11 cellular contexts compared by ENCODE assay signal in the genomic region with DNA sequence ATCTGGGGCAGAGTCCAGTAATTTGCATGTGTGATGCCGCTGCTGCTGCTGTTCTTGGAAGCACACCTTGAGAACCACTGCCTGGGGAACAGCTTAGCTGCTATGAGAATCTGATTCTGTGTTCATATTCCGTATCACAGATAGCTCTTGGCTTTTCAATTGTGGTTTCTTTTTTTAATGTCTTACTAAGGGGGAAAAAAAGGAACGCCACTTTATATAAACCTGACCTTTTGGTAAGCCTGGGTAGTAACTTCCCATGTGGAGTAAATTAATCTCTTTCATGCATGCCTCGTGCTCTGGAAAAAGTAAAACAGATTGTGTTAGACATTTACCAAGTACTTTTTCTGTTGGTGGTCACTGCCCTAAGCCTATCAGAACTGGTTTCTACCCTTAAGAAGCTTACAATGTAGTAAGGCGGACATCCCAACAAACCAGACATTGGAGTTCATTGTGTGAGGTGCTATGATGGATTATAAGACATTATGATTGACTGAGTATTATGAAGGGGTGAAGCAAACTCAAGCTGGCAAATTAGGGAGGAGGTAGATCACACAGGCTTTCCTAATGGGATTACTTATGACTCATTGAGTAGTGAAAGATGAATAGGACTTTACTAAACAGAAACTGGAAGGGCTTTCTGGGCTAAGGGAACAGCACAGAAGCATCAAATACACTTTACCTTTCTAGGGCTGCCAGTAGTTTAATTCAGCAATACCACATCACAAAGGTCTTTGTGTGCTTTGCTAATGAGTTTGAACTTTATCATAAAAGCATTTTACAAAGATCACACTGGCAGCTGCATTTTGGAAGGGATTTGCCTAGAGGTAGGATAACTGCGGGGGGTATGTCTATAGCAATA.
DNase-seq lines count a peak whose midpoint lies in the region; ATAC-seq, FAIRE-seq and TF ChIP-seq lines count a peak whose summit lies in the region.
"Had no signal": no experiment of that assay in that cellular context is flagged by ENCODE, and none has a peak within 500 bp of the region (broad histone marks: within the 10 kb centered on the region; RNA-seq: fewer than 3 reads in every experiment).

No MANE protein-coding gene starts in this region.

- no peak for TF ChIP-seq CTCF in D721Med (IDR thresholded peaks at IDR 0.05; ENCODE audit: insufficient read depth, missing control alignments)
- no peak for TF ChIP-seq CTCF in MCF 10A (IDR thresholded peaks at IDR 0.05; ENCODE audit: unreplicated experiment)
- TF ChIP-seq CTCF in neural crest cell (conservative IDR thresholded peaks at IDR 0.05) = no peak

- H3K27ac Mint-ChIP-seq in MCF 10A (ENCODE audit: low read depth, unreplicated experiment) (peak overlapping the region; percentile 25), neural crest cell (ENCODE audit: unreplicated experiment) (peak overlapping the region; percentile 17), immature natural killer cell (peak overlapping the region in 1 of 6 donors; percentile 7)

- no peaks in the 10 kb centered on the region for H3K36me3 Mint-ChIP-seq in MCF 10A (ENCODE audit: insufficient read depth, unreplicated experiment)
- H3K36me3 Mint-ChIP-seq in neural crest cell (ENCODE audit: low read depth) = no peaks in the 10 kb centered on the region
- H3K36me3 Mint-ChIP-seq in immature natural killer cell = peaks cover 0 to 6% (median 0%) of the 10 kb centered on the region in 3 donors

- peak; percentile 92 for FAIRE-seq in D721Med (lab: Jason Lieb, UNC)

- CTCF ChIA-PET in MCF 10A (lab: Yijun Ruan, JAX) = interaction anchor here (0.6 to 3.8 kb wide), 6 partner anchors 14 to 198 kb away, joined by 3 to 28 read pairs (median 7); a partner anchor contains a TSS

- H3K9me3 Mint-ChIP-seq in MCF 10A (ENCODE audit: unreplicated experiment) (no peaks in the 10 kb centered on the region), neural crest cell (no peaks in the 10 kb centered on the region), immature natural killer cell (no peaks in the 10 kb centered on the region)

- peaks cover 35% of the 10 kb centered on the region for H3K4me1 Mint-ChIP-seq in MCF 10A (ENCODE audit: insufficient read depth, unreplicated experiment)
- peaks cover 38% of the 10 kb centered on the region for H3K4me1 Mint-ChIP-seq in neural crest cell
- peaks cover 13 to 30% of the 10 kb centered on the region in 2 donors for H3K4me1 Mint-ChIP-seq in immature natural killer cell

- no peak for ATAC-seq in HG03460 (IDR thresholded peaks at IDR 0.05; ENCODE audit: unreplicated experiment)

- no peak overlapping the region for H3K4me3 Mint-ChIP-seq in MCF 10A (ENCODE audit: unreplicated experiment)
- no peak overlapping the region for H3K4me3 Mint-ChIP-seq in neural crest cell
- H3K4me3 Mint-ChIP-seq in immature natural killer cell = no peak overlapping the region

- no TSS peak for BruUV-seq in MCF 10A (replicated peaks; lab: Mats Ljungman, UMichigan)

- POLR2A ChIA-PET in MCF 10A (lab: Yijun Ruan, JAX) = interaction anchor here (0.5 to 4.4 kb wide), 15 partner anchors 13 to 223 kb away, joined by 3 to 32 read pairs (median 4); a partner anchor contains a TSS

- intact Hi-C loops in MCF 10A (cut with micrococcal nuclease) = no loop called here

- DNase-seq in D721Med (ENCODE audit: insufficient read length, low spot score) (no peak), NCI-H526 (lab: John Stamatoyannopoulos, UW) (peak; percentile 57 to 82), MCF 10A (ENCODE audit: unreplicated experiment) (peak; percentile 57), neural crest cell (ENCODE audit: low read depth, low spot score) (no peak), erythroblast (lab: John Stamatoyannopoulos, UW) (no peak), immature natural killer cell (no peak), AG08396 (ENCODE audit: low spot score) (no peak)
- DNase-seq: GDM1, NCI-H1694 treated with DMSO at 0.1 percent for 48 hours, upper lobe of left lung had no signal

- no peaks in the 10 kb centered on the region for H3K27me3 Mint-ChIP-seq in MCF 10A (ENCODE audit: insufficient read depth, unreplicated experiment)
- H3K27me3 Mint-ChIP-seq in neural crest cell (ENCODE audit: low read depth) = no peaks in the 10 kb centered on the region
- H3K27me3 Mint-ChIP-seq in immature natural killer cell (ENCODE audit: low read depth in 3 of 3) = peaks cover 0 to 1% (median 0%) of the 10 kb centered on the region in 3 donors

- TF ChIP-seq POLR2A in erythroblast (IDR thresholded peaks at IDR 0.05; ENCODE audit: low read length) = no peak

Comparison
In these comparisons a context has a peak if more than half of its experiments do, and no peak if none do; other contexts are left out.
1. DNase-seq: peak in NCI-H526 (2 of 2) and MCF 10A (single experiment); none in D721Med (single experiment), neural crest cell (single experiment), erythroblast (0 of 2), immature natural killer cell (0 of 3) and AG08396 (single experiment).